1 cellular context compared by ENCODE assay signal in genomic region chr16:67873435-67874146, GRCh38.
TF ChIP-seq lines count a peak whose summit lies in the region.

No MANE protein-coding gene starts in this region.

TF ChIP-seq in HCT116, 20 proteins besides CTCF, POLR2A, EP300 and RAD21:
- no peak for TF ChIP-seq SP1 (IDR thresholded peaks at IDR 0.05; ENCODE audit: low read depth)
- TF ChIP-seq ZFX (IDR thresholded peaks at IDR 0.05), result peak; percentile 68; the same call in 1 of the 2 replicates
